ENCODE assay signal across 8 cellular contexts in the genomic region with DNA sequence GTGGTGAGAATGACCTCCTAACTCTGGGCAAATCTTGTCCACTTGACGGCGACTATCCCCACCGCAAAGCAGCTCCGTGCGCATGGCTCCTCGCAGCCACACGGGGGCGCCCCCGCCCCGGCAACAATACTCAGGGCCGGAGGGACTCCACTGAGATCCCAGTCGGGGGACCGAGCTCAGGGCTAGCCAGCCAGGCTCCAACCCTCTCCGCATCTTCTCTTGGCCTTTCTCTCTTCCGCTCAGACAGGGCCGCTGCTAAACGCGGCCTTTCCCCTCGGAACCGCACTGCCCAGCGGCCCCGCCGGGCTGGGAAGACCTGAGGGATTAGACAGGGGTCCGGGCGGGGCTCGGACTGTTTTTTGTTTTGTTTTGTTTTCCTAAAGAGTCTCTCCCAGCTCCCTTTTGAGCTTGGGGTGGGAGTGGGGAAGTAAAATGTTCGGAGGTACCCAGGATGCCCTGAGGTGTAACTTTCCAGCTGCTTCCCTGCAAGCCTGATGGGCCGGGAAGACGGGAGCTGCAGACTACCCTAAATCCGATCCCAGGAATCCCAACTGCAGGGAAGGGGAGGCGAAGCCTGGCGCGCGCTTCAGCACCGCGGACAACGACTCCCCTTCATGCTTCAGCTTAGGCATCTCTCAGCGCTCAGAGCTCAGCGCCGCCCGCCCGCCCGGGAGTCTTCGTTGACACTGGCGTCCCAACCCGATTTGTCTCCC. TPM values are rescaled to one million over a fixed set of nuclear protein-coding genes. Genes with fewer than 3 reads are reported as not detected.
DNase-seq lines count a peak whose midpoint lies in the region; ATAC-seq and TF ChIP-seq lines count a peak whose summit lies in the region.

No MANE protein-coding gene starts in this region.

- TF ChIP-seq POLR2A in right lobe of liver (IDR thresholded peaks at IDR 0.05) = no peak

- CTCF ChIA-PET in AG04450 (lab: Charles Lee) = interaction anchor here (0.5 to 6.3 kb wide), 68 partner anchors 8 to 1045 kb away, joined by 3 to 256 read pairs (median 4); partner anchors contain the start of genes ARMH3, HPS6 and OGA

- DNase-seq in AG04450 (ENCODE audit: low read depth, low spot score) (peak; percentile 56), NCI-H460 (ENCODE audit: extremely low read depth, low read depth) (peak; percentile 77), dermis blood vessel endothelial cell (peak; percentile 93), right lobe of liver (peak; percentile 81 to 85 (median 82))
- DNase-seq in activated CD4-positive, alpha-beta T cell treated with anti-CD3 and anti-CD28 coated beads, Interleukin-2, amount 50 U/mL, for 24 hours (ENCODE audit: low read depth in 1 of 2, low spot score in 1 of 2) = peak; percentile 63 to 67
- DNase-seq in stimulated activated CD4-positive, alpha-beta T cell treated with anti-CD3 and anti-CD28 coated beads, Interleukin-4, amount 100 ng/mL, for 24 hours = peak; percentile 78

- ATAC-seq in GM18870 (IDR thresholded peaks at IDR 0.05; ENCODE audit: unreplicated experiment) (peak; percentile 39), HG03175 (IDR thresholded peaks at IDR 0.05; ENCODE audit: unreplicated experiment) (peak; percentile 68), right lobe of liver (peak; percentile 83 to 87 (median 86))

- H3K9me3 ChIP-seq in AG04450 (ENCODE audit: control insufficient read depth, insufficient read depth, low read length) = no peaks in the 10 kb centered on the region
- H3K9me3 ChIP-seq in right lobe of liver = no peaks in the 10 kb centered on the region

- H3K27me3 ChIP-seq in AG04450 (ENCODE audit: control insufficient read depth, insufficient read depth, low read length) = peaks cover 3% of the 10 kb centered on the region
- H3K27me3 ChIP-seq in right lobe of liver = no peaks in the 10 kb centered on the region

- H3K4me1 ChIP-seq in right lobe of liver = peaks cover 0 to 9% (median 2%) of the 10 kb centered on the region in 4 donors

- intact Hi-C loops in right lobe of liver (cut with DNase I) = loop anchor here in 1 of 2 donors (10.0 kb wide), 1 partner anchor 234 kb away; no protein-coding TSS in a partner anchor

- POLR2A ChIA-PET in AG04450 (lab: Yijun Ruan, JAX) = interaction anchor here (0.6 to 3.2 kb wide), 10 partner anchors 17 to 231 kb away, joined by 3 to 17 read pairs (median 4); partner anchors contain the start of genes ARMH3 and OGA

- WGBS in right lobe of liver (ENCODE audit: insufficient coverage, low coverage, low lambda C conversion rate, missing lambda C conversion rate) = 9% methylated on average over 14 of the region's 46 CpGs

- peak overlapping the region; percentile 54 for H3K4me3 ChIP-seq in AG04450 (ENCODE audit: low read depth, low read length)
- peak overlapping the region; percentile 9 to 38 (median 27) for H3K4me3 ChIP-seq in right lobe of liver

- TF ChIP-seq CTCF in AG04450 (IDR thresholded peaks at IDR 0.05; ENCODE audit: low read depth, low read length) (peak; percentile 96), right lobe of liver (IDR thresholded peaks at IDR 0.05) (peak; percentile 87 to 96 (median 95))

- H3K27ac ChIP-seq in AG04450 (ENCODE audit: low read depth, low read length) = no peak overlapping the region
- H3K27ac ChIP-seq in right lobe of liver = no peak overlapping the region

- no peaks in the 10 kb centered on the region for H3K36me3 ChIP-seq in right lobe of liver

RNA-seq across cellular contexts. Expression of gene KCNIP2, which starts 2.7 kb away (rescaled TPM):
- polyA plus RNA-seq in AG04450 (2011; rRNA removed) = 0.40 and 0.61 TPM in 2 replicates
- polyA minus RNA-seq in AG04450 (2011; rRNA and poly(A)+ RNA removed) = 0.74 and 1.1 TPM in 2 replicates
- 2.0 TPM in 2 replicates for total RNA-seq in NCI-H460 (2014; rRNA removed; shearing (Covaris generic))
- polyA plus RNA-seq in NCI-H460 (2014; cell fraction: nucleus; rRNA removed) = 0.93 and 4.7 TPM in 2 replicates
- total RNA-seq in dermis blood vessel endothelial cell = 0.85 TPM in 1 of 2 replicates, not detected in the other
- total RNA-seq in right lobe of liver = 1 to 10 TPM in 5 of 6 experiments, under 1 TPM in 1; 0.53 to 1.9 (median 1.1) TPM

RNA-seq across cellular contexts. Expression of gene OGA, which starts 22.7 kb away (rescaled TPM):
- 71.9 and 82.6 TPM in 2 replicates for polyA plus RNA-seq in AG04450 (2011; rRNA removed)
- polyA minus RNA-seq in AG04450 (2011; rRNA and poly(A)+ RNA removed) = 39.5 and 61.5 TPM in 2 replicates
- total RNA-seq in NCI-H460 (2014; rRNA removed; shearing (Covaris generic)) = 79.9 and 96.2 TPM in 2 replicates
- polyA plus RNA-seq in NCI-H460 (2014; cell fraction: nucleus; rRNA removed) = 114 and 166 TPM in 2 replicates
- total RNA-seq in dermis blood vessel endothelial cell = 96.1 and 99.1 TPM in 2 replicates
- 10 to 100 TPM; 34.7 to 52.2 (median 36.7) TPM for total RNA-seq in right lobe of liver

RNA-seq across cellular contexts. Expression of gene NPM3, which starts 57.7 kb away (rescaled TPM):
- 31.5 and 41.5 TPM in 2 replicates for polyA plus RNA-seq in AG04450 (2011; rRNA removed)
- 37.4 and 47.6 TPM in 2 replicates for polyA minus RNA-seq in AG04450 (2011; rRNA and poly(A)+ RNA removed)
- 170 and 199 TPM in 2 replicates for total RNA-seq in NCI-H460 (2014; rRNA removed; shearing (Covaris generic))
- polyA plus RNA-seq in NCI-H460 (2014; cell fraction: nucleus; rRNA removed) = 177 and 247 TPM in 2 replicates
- total RNA-seq in dermis blood vessel endothelial cell (92.8 and 96.7 TPM in 2 replicates), right lobe of liver (10 to 100 TPM in 3 of 6 experiments, 1 to 10 TPM in 3; 4.7 to 31.8 (median 8.6) TPM)
